ENCODE assay signal across 8 cellular contexts in the genomic region with DNA sequence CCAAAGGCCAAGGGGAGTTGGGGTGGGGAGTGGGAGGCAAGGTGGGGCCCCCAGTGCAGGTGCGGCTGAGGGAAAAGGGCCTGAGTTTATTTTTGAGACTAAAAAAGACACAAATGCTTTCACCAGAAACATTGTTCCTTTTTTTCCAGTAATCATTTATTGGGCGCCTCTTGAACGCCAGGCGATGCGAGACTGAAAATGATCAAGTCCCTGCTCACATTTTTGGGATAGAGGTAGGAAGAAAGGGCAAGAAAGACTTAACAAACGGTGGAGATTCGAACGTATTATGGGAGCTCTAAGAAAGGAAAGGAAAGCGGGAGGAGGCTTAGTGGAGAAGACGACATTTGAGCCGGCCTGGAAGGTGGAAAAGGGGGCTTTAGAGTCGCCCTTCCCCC. TPM values are rescaled to one million over a fixed set of nuclear protein-coding genes. Genes with fewer than 3 reads are reported as not detected.
A peak's percentile ranks its signal among the peaks of the same experiment; 100 is the strongest.
DNase-seq lines count a peak whose midpoint lies in the region; ATAC-seq, FAIRE-seq and TF ChIP-seq lines count a peak whose summit lies in the region.

No MANE protein-coding gene starts in this region.

- H3K36me3 ChIP-seq in A673 (ENCODE audit: insufficient read depth, low read length, poor library complexity, severe bottlenecking) (peaks cover 21% of the 10 kb centered on the region), bronchial epithelial cell (ENCODE audit: control insufficient read depth, insufficient read depth, low read length) (peaks cover 6% of the 10 kb centered on the region), muscle layer of colon (ENCODE audit: insufficient read depth, low read length) (peaks cover 21% of the 10 kb centered on the region)

- peak overlapping the region; percentile 89 for H3K27ac ChIP-seq in A673 (ENCODE audit: low read depth, low read length, poor library complexity, severe bottlenecking)
- H3K27ac ChIP-seq in muscle layer of colon (ENCODE audit: low read depth, low read length): peak overlapping the region; percentile 96

- no peak for FAIRE-seq in bronchial epithelial cell (lab: Jason Lieb, UNC)

- H3K4me3 Mint-ChIP-seq in HFFc6: peak overlapping the region; percentile 95

- H3K36me3 Mint-ChIP-seq in HFFc6 (ENCODE audit: low read depth): peaks cover 32% of the 10 kb centered on the region

- DNase-seq in A673 (ENCODE audit: low spot score): no peak
- DNase-seq in HFFc6: no peak
- DNase-seq in bronchial epithelial cell (ENCODE audit: low read depth): no peak
- DNase-seq in NCI-H526 treated with DMSO at 0.1 percent for 48 hours (lab: John Stamatoyannopoulos, UW): no peak
- DNase-seq in 8988T: no peak

- no peak for ATAC-seq in HG03469 (IDR thresholded peaks at IDR 0.05; ENCODE audit: unreplicated experiment)
- no peak for ATAC-seq in HG02623 (IDR thresholded peaks at IDR 0.05; ENCODE audit: unreplicated experiment)

- no peaks in the 10 kb centered on the region for H3K9me3 Mint-ChIP-seq in HFFc6

- peak overlapping the region; percentile 99 for H3K27ac Mint-ChIP-seq in HFFc6

- H3K4me1 ChIP-seq in A673 (ENCODE audit: insufficient read depth, low read length, poor library complexity, severe bottlenecking): peaks cover 21% of the 10 kb centered on the region
- H3K4me1 ChIP-seq in muscle layer of colon (ENCODE audit: insufficient read depth, low read length): peaks cover 16% of the 10 kb centered on the region

- CTCF ChIA-PET in A673 (lab: Charles Lee): interaction anchor here (0.6 to 1.4 kb wide), 2 partner anchors 85 to 160 kb away, joined by 3 to 5 read pairs; a partner anchor contains a TSS

- POLR2A ChIA-PET in A673 (lab: Charles Lee; ENCODE audit: low non-redundant PET): interaction anchor here (0.6 kb wide), 2 partner anchors 16 to 262 kb away, joined by 3 to 5 read pairs; no protein-coding TSS in a partner anchor

- no peaks in the 10 kb centered on the region for H3K9me3 ChIP-seq in A673 (ENCODE audit: low read depth, low read length, poor library complexity, severe bottlenecking)
- H3K9me3 ChIP-seq in muscle layer of colon (ENCODE audit: low read length): no peaks in the 10 kb centered on the region

- H3K4me3 ChIP-seq in A673 (ENCODE audit: low read depth, low read length, poor library complexity, severe bottlenecking) (peak overlapping the region; percentile 99), bronchial epithelial cell (ENCODE audit: low read depth, low read length) (peak overlapping the region; percentile 95), muscle layer of colon (ENCODE audit: low read depth in 1 of 2, low read length in 2 of 2) (peak overlapping the region; percentile 45 to 65)

- intact Hi-C loops in A673 (cut with micrococcal nuclease; ENCODE audit: unreplicated experiment): no loop called here

- H3K27me3 Mint-ChIP-seq in HFFc6 (ENCODE audit: insufficient read depth): peaks cover 10% of the 10 kb centered on the region

- H3K9ac ChIP-seq in muscle layer of colon (ENCODE audit: low read length): peak overlapping the region; percentile 68

- peaks cover 43% of the 10 kb centered on the region for H3K4me1 Mint-ChIP-seq in HFFc6 (ENCODE audit: low read depth)

- H3K27me3 ChIP-seq in A673 (replicated peaks; ENCODE audit: insufficient read depth, low read depth, low read length, poor library complexity) (no peaks in the 10 kb centered on the region), bronchial epithelial cell (ENCODE audit: control insufficient read depth, insufficient read depth, low read length) (peaks cover 4% of the 10 kb centered on the region), muscle layer of colon (ENCODE audit: control insufficient read depth in 1 of 2, insufficient read depth in 2 of 2, low read length in 2 of 2) (peaks cover 7 to 22% of the 10 kb centered on the region in 2 donors)

- TF ChIP-seq CTCF in A673 (conservative IDR thresholded peaks at IDR 0.05; ENCODE audit: low read depth, low read length) (no peak), HFFc6 (IDR thresholded peaks at IDR 0.05) (no peak), bronchial epithelial cell (IDR thresholded peaks at IDR 0.05; ENCODE audit: insufficient read depth, low read length, severe bottlenecking) (no peak)

- BruUV-seq in A673 (replicated peaks; lab: Mats Ljungman, UMichigan): no TSS peak

RNA-seq across cellular contexts. Expression of a gene that starts 0.8 kb away (rescaled TPM):
- total RNA-seq in A673 (2021): 357 and 358 TPM in 2 replicates
- 100 to 1,000 TPM; 199 to 240 (median 222) TPM for total RNA-seq in HFFc6 (2021; fragmentation: NEBNext Ultra II Directional; extraction: Animal tissue kit (Norgen Biotek cat#: 25700))
- 88.2 and 91.0 TPM in 2 replicates for total RNA-seq in bronchial epithelial cell

RNA-seq across cellular contexts. Expression of a gene that starts 2.4 kb away (rescaled TPM):
- 1.8 and 2.0 TPM in 2 replicates for total RNA-seq in A673 (2021)
- total RNA-seq in HFFc6 (2021; fragmentation: NEBNext Ultra II Directional; extraction: Animal tissue kit (Norgen Biotek cat#: 25700)): under 1 TPM in 1 of 6 experiments, not detected in 5; 0.14 TPM
- total RNA-seq in bronchial epithelial cell: not detected in 2 replicates

RNA-seq across cellular contexts. Expression of a gene that starts 18.7 kb away (rescaled TPM):
- total RNA-seq in A673 (2021): 75.7 and 79.1 TPM in 2 replicates
- total RNA-seq in HFFc6 (2021; fragmentation: NEBNext Ultra II Directional; extraction: Animal tissue kit (Norgen Biotek cat#: 25700)): 100 to 1,000 TPM in 2 of 6 experiments, 10 to 100 TPM in 4; 82.8 to 114 (median 91.8) TPM
- 6.8 and 7.0 TPM in 2 replicates for total RNA-seq in bronchial epithelial cell

RNA-seq across cellular contexts. Expression of a gene that starts 25.1 kb away (rescaled TPM):
- total RNA-seq in A673 (2021): not detected in 2 replicates
- total RNA-seq in HFFc6 (2021; fragmentation: NEBNext Ultra II Directional; extraction: Animal tissue kit (Norgen Biotek cat#: 25700)): 1 to 10 TPM; 2.1 to 3.8 (median 2.7) TPM
- 0.26 TPM in 1 of 2 replicates, not detected in the other for total RNA-seq in bronchial epithelial cell

RNA-seq across cellular contexts. Expression of a gene that starts 39.6 kb away (rescaled TPM):
- total RNA-seq in A673 (2021) (2.3 and 3.9 TPM in 2 replicates), bronchial epithelial cell (3.9 and 4.4 TPM in 2 replicates)
- total RNA-seq in HFFc6 (2021; fragmentation: NEBNext Ultra II Directional; extraction: Animal tissue kit (Norgen Biotek cat#: 25700)): under 1 TPM in 2 of 6 experiments, not detected in 4; 0.33 to 0.83 TPM
